In genomic region chr1:167057297-167057688, GRCh38 we compare ENCODE assay signal across 9 cellular contexts. TPM values are rescaled to one million over a fixed set of nuclear protein-coding genes. Genes with fewer than 3 reads are reported as not detected.
DNase-seq lines count a peak whose midpoint lies in the region; ATAC-seq, FAIRE-seq and TF ChIP-seq lines count a peak whose summit lies in the region.
"Had no signal": no experiment of that assay in that cellular context is flagged by ENCODE, and none has a peak within 500 bp of the region (broad histone marks: within the 10 kb centered on the region; RNA-seq: fewer than 3 reads in every experiment).

No MANE protein-coding gene starts in this region.

- H3K27me3 ChIP-seq in ascending aorta (no peaks in the 10 kb centered on the region), tibial artery (peaks cover 0 to 26% of the 10 kb centered on the region in 2 donors)

- no peaks in the 10 kb centered on the region for H3K36me3 ChIP-seq in ascending aorta
- no peaks in the 10 kb centered on the region for H3K36me3 ChIP-seq in tibial artery

- TF ChIP-seq CTCF in ascending aorta (IDR thresholded peaks at IDR 0.05) (peak in 2 of 3 experiments; percentile 14 to 33), tibial artery (IDR thresholded peaks at IDR 0.05) (peak in 1 of 2 experiments; percentile 22)

- H3K4me3 ChIP-seq in ascending aorta (no peak overlapping the region), tibial artery (no peak overlapping the region)

- H3K27ac ChIP-seq in ascending aorta (no peak overlapping the region), tibial artery (no peak overlapping the region)

- ATAC-seq in GM19395 (IDR thresholded peaks at IDR 0.05; ENCODE audit: unreplicated experiment), result peak; percentile 80

- DNase-seq in DMS114 treated with DMSO at 0.1 percent for 48 hours (lab: John Stamatoyannopoulos, UW; ENCODE audit: unreplicated experiment) (peak; percentile 75), HK-2 (ENCODE audit: unreplicated experiment) (peak; percentile 55), NCI-H526 treated with DMSO at 0.1 percent for 48 hours (lab: John Stamatoyannopoulos, UW) (peak; percentile 90), ascending aorta (ENCODE audit: low spot score in 2 of 2) (no peak), islet precursor cell (peak; percentile 79), urothelium cell line (ENCODE audit: low spot score) (peak; percentile 66), tibial artery (no peak)

- FAIRE-seq in urothelium cell line (lab: Jason Lieb, UNC), result no peak

- H3K4me1 ChIP-seq in ascending aorta, result no peaks in the 10 kb centered on the region
- H3K4me1 ChIP-seq in tibial artery, result peaks cover 0 to 4% (median 3%) of the 10 kb centered on the region in 4 donors

- no peaks in the 10 kb centered on the region for H3K9me3 ChIP-seq in ascending aorta
- no peaks in the 10 kb centered on the region for H3K9me3 ChIP-seq in tibial artery

- intact Hi-C loops in ascending aorta (cut with DNase I), result no loop called here
- intact Hi-C loops in tibial artery (cut with DNase I; ENCODE audit: low total_unique reads), result loop anchor here (5.0 kb wide), 1 partner anchor 150 kb away; no protein-coding TSS in a partner anchor

RNA-seq across cellular contexts. Expression of gene GPA33, which starts 32.9 kb away (rescaled TPM):
- not detected for total RNA-seq in ascending aorta

RNA-seq across cellular contexts. Expression of gene STYXL2, which starts 36.6 kb away (rescaled TPM):
- total RNA-seq in ascending aorta, result 0.96 TPM
- total RNA-seq: naive thymus-derived CD8-positive, alpha-beta T cell had no signal

Comparison
In these comparisons a context has a peak if more than half of its experiments do, and no peak if none do; other contexts are left out.
1. DNase-seq: peak in DMS114 treated with DMSO at 0.1 percent for 48 hours (single experiment), HK-2 (single experiment), NCI-H526 treated with DMSO at 0.1 percent for 48 hours (single experiment), islet precursor cell (single experiment) and urothelium cell line (single experiment); none in ascending aorta (0 of 2) and tibial artery (0 of 2).